In genomic region chr7:4338556-4338955, GRCh38 we compare ENCODE assay signal across 8 cellular contexts.
"Had no signal": no experiment of that assay in that cellular context is flagged by ENCODE, and none has a peak within 500 bp of the region (broad histone marks: within the 10 kb centered on the region; RNA-seq: fewer than 3 reads in every experiment).

No MANE protein-coding gene starts in this region.

- ATAC-seq: GM12878 had no signal

- H3K4me3 ChIP-seq: GM12878 had no signal

- FAIRE-seq: G401.6, GM12878, GM12891, GM12892, GM18507, GM19239 had no signal

- DNase-seq: GDM1, GF-D8 had no signal
